In the genomic region with DNA sequence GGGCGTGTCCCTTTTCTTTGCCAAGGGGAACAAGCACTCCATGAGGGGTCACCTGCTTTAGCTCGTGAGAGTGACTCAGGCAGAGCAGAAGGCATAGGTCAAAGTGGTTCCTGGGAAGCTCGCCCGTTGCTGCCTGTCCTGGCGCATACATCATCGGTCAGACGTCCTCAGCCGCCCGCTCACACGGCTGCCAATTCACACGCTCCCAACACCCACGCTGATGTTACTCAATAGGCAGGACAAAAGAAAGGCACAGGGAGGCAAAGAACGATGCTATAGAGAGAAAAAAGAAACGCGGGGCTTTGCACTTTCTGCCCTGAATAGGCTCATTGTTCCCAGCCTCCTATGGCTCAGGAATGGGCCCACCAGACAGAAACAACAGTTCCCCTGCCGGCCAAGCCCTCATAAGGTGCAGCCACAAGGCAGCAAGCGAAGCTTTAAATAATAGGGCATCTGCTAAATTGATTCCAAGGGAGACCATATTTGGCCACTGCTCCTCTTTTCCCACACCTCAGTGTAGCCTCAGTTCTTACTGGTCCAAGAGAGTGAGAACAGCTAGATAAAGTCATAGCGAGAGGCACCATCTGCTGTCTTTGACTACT, we compare ENCODE assay signal across 13 cellular contexts. TPM values are rescaled to one million over a fixed set of nuclear protein-coding genes. Genes with fewer than 3 reads are reported as not detected.
DNase-seq lines count a peak whose midpoint lies in the region; TF ChIP-seq lines count a peak whose summit lies in the region.
"Had no signal": no experiment of that assay in that cellular context is flagged by ENCODE, and none has a peak within 500 bp of the region (broad histone marks: within the 10 kb centered on the region; RNA-seq: fewer than 3 reads in every experiment).

No MANE protein-coding gene starts in this region.

- H3K27ac Mint-ChIP-seq in type B pancreatic cell, result peak overlapping the region; percentile 53
- no peak overlapping the region for H3K27ac Mint-ChIP-seq in nephron progenitor cell
- H3K27ac Mint-ChIP-seq: activated naive CD8-positive, alpha-beta T cell treated with anti-CD3 and anti-CD28 coated beads for 36 hours had no signal

- H3K36me3 Mint-ChIP-seq in type B pancreatic cell (peaks cover 8% of the 10 kb centered on the region), nephron progenitor cell (ENCODE audit: low read depth) (no peaks in the 10 kb centered on the region)
- H3K36me3 Mint-ChIP-seq: activated naive CD8-positive, alpha-beta T cell treated with anti-CD3 and anti-CD28 coated beads for 36 hours had no signal

- TF ChIP-seq CTCF in cardiac fibroblast (IDR thresholded peaks at IDR 0.05; ENCODE audit: low read depth, low read length) (no peak), type B pancreatic cell (conservative IDR thresholded peaks at IDR 0.05) (peak; percentile 62), nephron progenitor cell (IDR thresholded peaks at IDR 0.05) (no peak)

- peaks cover 27% of the 10 kb centered on the region for H3K4me1 Mint-ChIP-seq in type B pancreatic cell (ENCODE audit: unreplicated experiment)
- peaks cover 4% of the 10 kb centered on the region for H3K4me1 Mint-ChIP-seq in nephron progenitor cell

- H3K9me3 Mint-ChIP-seq in type B pancreatic cell (peaks cover 5% of the 10 kb centered on the region), nephron progenitor cell (no peaks in the 10 kb centered on the region)
- H3K9me3 Mint-ChIP-seq: activated naive CD8-positive, alpha-beta T cell treated with anti-CD3 and anti-CD28 coated beads for 36 hours had no signal

- DNase-seq in NCI-H2227 (lab: John Stamatoyannopoulos, UW; ENCODE audit: unreplicated experiment), result peak; percentile 13
- DNase-seq in NCI-H2227 treated with DMSO at 0.1 percent for 48 hours (lab: John Stamatoyannopoulos, UW), result no peak
- DNase-seq in cardiac fibroblast (ENCODE audit: low read depth in 2 of 2), result peak; percentile 89 to 93
- DNase-seq in kidney glomerular epithelial cell (lab: John Stamatoyannopoulos, UW), result peak; percentile 18
- no peak for DNase-seq in type B pancreatic cell (ENCODE audit: extremely low spot score, unreplicated experiment)
- no peak for DNase-seq in AG08395 (ENCODE audit: low spot score)
- no peak for DNase-seq in NCI-H510A treated with DMSO at 0.1 percent for 48 hours (lab: John Stamatoyannopoulos, UW)
- DNase-seq in nephron progenitor cell, result no peak
- DNase-seq: activated naive CD8-positive, alpha-beta T cell treated with anti-CD3 and anti-CD28 coated beads for 36 hours; stimulated activated CD4-positive, alpha-beta T cell treated with anti-CD3 and anti-CD28 coated beads, Interleukin-4, amount 100 ng/mL, for 1 hour; transverse colon; WERI-Rb-1 had no signal

- no peak overlapping the region for H3K4me3 Mint-ChIP-seq in type B pancreatic cell
- no peak overlapping the region for H3K4me3 Mint-ChIP-seq in nephron progenitor cell
- H3K4me3 Mint-ChIP-seq: activated naive CD8-positive, alpha-beta T cell treated with anti-CD3 and anti-CD28 coated beads for 36 hours had no signal

- H3K4me3 ChIP-seq in cardiac fibroblast (replicated peaks in 1 of 2; ENCODE audit: low read depth in 2 of 2, low read length in 2 of 2), result no peak overlapping the region
- H3K4me3 ChIP-seq: gastroesophageal sphincter, transverse colon had no signal

- H3K27me3 Mint-ChIP-seq in type B pancreatic cell (no peaks in the 10 kb centered on the region), nephron progenitor cell (ENCODE audit: low read depth, poor library complexity) (peaks cover 4% of the 10 kb centered on the region)

RNA-seq across cellular contexts. Expression of gene VTCN1, which starts 38.7 kb away (rescaled TPM):
- total RNA-seq in type B pancreatic cell (ENCODE audit: low replicate concordance), result 49.4 and 125 TPM in 2 replicates
- total RNA-seq: activated naive CD8-positive, alpha-beta T cell treated with anti-CD3 and anti-CD28 coated beads for 36 hours; transverse colon had no signal

RNA-seq across cellular contexts. Expression of gene TRIM45, which starts 50.5 kb away (rescaled TPM):
- total RNA-seq in type B pancreatic cell (ENCODE audit: low replicate concordance), result 19.8 and 23.3 TPM in 2 replicates

Comparison
In these comparisons a context has a peak if more than half of its experiments do, and no peak if none do; other contexts are left out.
1. DNase-seq: peak in NCI-H2227 (single experiment), cardiac fibroblast (2 of 2) and kidney glomerular epithelial cell (single experiment); none in NCI-H2227 treated with DMSO at 0.1 percent for 48 hours (single experiment), type B pancreatic cell (single experiment), AG08395 (single experiment), NCI-H510A treated with DMSO at 0.1 percent for 48 hours (single experiment) and nephron progenitor cell (single experiment).